In the genomic region with DNA sequence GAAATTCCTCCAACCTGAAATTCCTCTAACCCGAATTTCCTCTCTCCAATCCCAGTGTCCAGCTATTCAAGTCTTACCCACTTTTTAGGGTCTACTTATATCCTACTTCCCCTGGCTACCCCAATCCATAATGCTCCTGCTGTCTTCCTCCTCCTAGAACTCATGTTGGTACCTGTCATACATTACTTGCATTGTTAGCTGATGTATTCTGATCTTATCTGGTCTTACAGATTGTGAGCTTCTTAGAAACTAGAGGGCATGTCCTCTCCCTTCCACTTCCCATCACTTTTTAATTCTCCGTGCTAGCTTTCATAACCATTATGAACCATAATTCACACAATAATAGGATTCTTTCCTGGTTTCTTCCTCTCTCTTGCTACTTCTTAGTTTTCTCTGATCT, we compare ENCODE assay signal across 23 cellular contexts.
DNase-seq lines count a peak whose midpoint lies in the region; ATAC-seq and TF ChIP-seq lines count a peak whose summit lies in the region.
"Had no signal": no experiment of that assay in that cellular context is flagged by ENCODE, and none has a peak within 500 bp of the region (broad histone marks: within the 10 kb centered on the region; RNA-seq: fewer than 3 reads in every experiment).

No MANE protein-coding gene starts in this region.

- H3K27me3 ChIP-seq in mesendoderm (ENCODE audit: insufficient read depth, low read length, poor library complexity) = no peaks in the 10 kb centered on the region
- H3K27me3 ChIP-seq in GM23248 (replicated peaks; ENCODE audit: insufficient read depth) = no peaks in the 10 kb centered on the region
- H3K27me3 ChIP-seq: esophagus muscularis mucosa, gastrocnemius medialis had no signal

- H3K27me3 Mint-ChIP-seq in stimulated activated naive CD8-positive, alpha-beta T cell treated with anti-CD3 and anti-CD28 coated beads, Interleukin-15, Interleukin-2, amounts not matched to agents 100 ng/mL and 50 ng/mL, for 24 hours = no peaks in the 10 kb centered on the region
- H3K27me3 Mint-ChIP-seq: memory B cell had no signal

- peak overlapping the region; percentile 21 for H2BK120ac ChIP-seq in mesendoderm (ENCODE audit: low read depth, low read length)

- H3K4me1 ChIP-seq in OCI-LY7 (ENCODE audit: insufficient read depth, low read length, poor library complexity, severe bottlenecking) (peaks cover 39% of the 10 kb centered on the region), mesendoderm (ENCODE audit: control insufficient read depth, low read depth, low read length) (peaks cover 17% of the 10 kb centered on the region), GM23248 (ENCODE audit: insufficient read depth) (peaks cover 22% of the 10 kb centered on the region)
- H3K4me1 ChIP-seq: gastrocnemius medialis had no signal

- no peaks in the 10 kb centered on the region for H3K9me3 Mint-ChIP-seq in stimulated activated naive CD8-positive, alpha-beta T cell treated with anti-CD3 and anti-CD28 coated beads, Interleukin-15, Interleukin-2, amounts not matched to agents 100 ng/mL and 50 ng/mL, for 24 hours
- H3K9me3 Mint-ChIP-seq: memory B cell had no signal

- no peaks in the 10 kb centered on the region; the same call in 1 of the 2 replicates for H3K36me3 ChIP-seq in OCI-LY7 (ENCODE audit: insufficient read depth, low read length)
- H3K36me3 ChIP-seq in mesendoderm (ENCODE audit: control insufficient read depth, insufficient read depth, low read length) = no peaks in the 10 kb centered on the region
- no peaks in the 10 kb centered on the region for H3K36me3 ChIP-seq in GM23248 (ENCODE audit: low read depth)
- H3K36me3 ChIP-seq: esophagus muscularis mucosa, gastrocnemius medialis, thoracic aorta had no signal

- no peaks in the 10 kb centered on the region for H4K20me1 ChIP-seq in OCI-LY7 (ENCODE audit: insufficient read depth, low read length)
- no peaks in the 10 kb centered on the region for H4K20me1 ChIP-seq in GM23248 (ENCODE audit: insufficient read depth)

- no peak for ATAC-seq in stimulated activated naive CD8-positive, alpha-beta T cell treated with anti-CD3 and anti-CD28 coated beads, Interleukin-15, Interleukin-2, amounts not matched to agents 100 U/mL and 50 U/mL, for 24 hours
- no peak for ATAC-seq in GM21360 (IDR thresholded peaks at IDR 0.05; ENCODE audit: unreplicated experiment)
- ATAC-seq: gastrocnemius medialis, left colon had no signal

- no peak overlapping the region for H3K4me3 ChIP-seq in OCI-LY7 (ENCODE audit: low read depth, low read length, poor library complexity, severe bottlenecking)
- H3K4me3 ChIP-seq in mesendoderm (ENCODE audit: low read length) = no peak overlapping the region
- no peak overlapping the region for H3K4me3 ChIP-seq in GM23248
- H3K4me3 ChIP-seq: coronary artery, esophagus muscularis mucosa, gastrocnemius medialis, thoracic aorta had no signal

- intact Hi-C loops in OCI-LY7 (cut with micrococcal nuclease; ENCODE audit: unreplicated experiment) = loop anchor here (5.0 to 10.0 kb wide), 2 partner anchors 133 to 290 kb away; no protein-coding TSS in a partner anchor

- in situ Hi-C loops in GM23248 (cut with MboI) = no loop called here

- no peak overlapping the region for H3K4ac ChIP-seq in mesendoderm (ENCODE audit: low read depth, low read length)

- H3K9me2 ChIP-seq in OCI-LY7 (ENCODE audit: insufficient read depth, low read length) = no peaks in the 10 kb centered on the region
- no peaks in the 10 kb centered on the region for H3K9me2 ChIP-seq in GM23248 (ENCODE audit: insufficient read depth)

- H3K79me1 ChIP-seq in mesendoderm (ENCODE audit: low read length) = no peaks in the 10 kb centered on the region

- POLR2A ChIA-PET in OCI-LY7 (lab: Charles Lee) = interaction anchor here (0.5 kb wide), 1 partner anchor 175 kb away, joined by 3 read pairs; no protein-coding TSS in a partner anchor

- no peak overlapping the region for H3K4me3 Mint-ChIP-seq in stimulated activated naive CD8-positive, alpha-beta T cell treated with anti-CD3 and anti-CD28 coated beads, Interleukin-15, Interleukin-2, amounts not matched to agents 100 ng/mL and 50 ng/mL, for 24 hours
- H3K4me3 Mint-ChIP-seq: memory B cell had no signal

- no peak overlapping the region for H4K8ac ChIP-seq in mesendoderm (ENCODE audit: low read depth, low read length)

- H3K56ac ChIP-seq in mesendoderm (ENCODE audit: low read length) = no peak overlapping the region

- TF ChIP-seq CTCF in OCI-LY7 (conservative IDR thresholded peaks at IDR 0.05; ENCODE audit: low read length) = no peak

- no peak overlapping the region for H2AK5ac ChIP-seq in mesendoderm (ENCODE audit: low read length)

- H3K9ac ChIP-seq in mesendoderm (ENCODE audit: low read length) (no peak overlapping the region), GM23248 (no peak overlapping the region)

- peaks cover 39% of the 10 kb centered on the region for H3K4me1 Mint-ChIP-seq in stimulated activated naive CD8-positive, alpha-beta T cell treated with anti-CD3 and anti-CD28 coated beads, Interleukin-15, Interleukin-2, amounts not matched to agents 100 ng/mL and 50 ng/mL, for 24 hours (ENCODE audit: low read depth)

- H2AFZ ChIP-seq in OCI-LY7 (ENCODE audit: low read length) = no peak overlapping the region
- no peak overlapping the region for H2AFZ ChIP-seq in GM23248

- H3K27ac Mint-ChIP-seq in stimulated activated naive CD8-positive, alpha-beta T cell treated with anti-CD3 and anti-CD28 coated beads, Interleukin-15, Interleukin-2, amounts not matched to agents 100 ng/mL and 50 ng/mL, for 24 hours = peak overlapping the region; percentile 77
- H3K27ac Mint-ChIP-seq: memory B cell had no signal

- no peaks in the 10 kb centered on the region for H3K36me3 Mint-ChIP-seq in stimulated activated naive CD8-positive, alpha-beta T cell treated with anti-CD3 and anti-CD28 coated beads, Interleukin-15, Interleukin-2, amounts not matched to agents 100 ng/mL and 50 ng/mL, for 24 hours (ENCODE audit: low read depth)
- H3K36me3 Mint-ChIP-seq: memory B cell had no signal

- H3K23ac ChIP-seq in mesendoderm (ENCODE audit: low read length) = no peak overlapping the region

- H3K18ac ChIP-seq in mesendoderm (ENCODE audit: low read length) = peak overlapping the region; percentile 45

- H3K4me2 ChIP-seq in OCI-LY7 (ENCODE audit: low read length) = peak overlapping the region; percentile 30
- no peak overlapping the region for H3K4me2 ChIP-seq in mesendoderm (ENCODE audit: low read length)
- no peak overlapping the region for H3K4me2 ChIP-seq in GM23248 (ENCODE audit: unreplicated experiment)

- DNase-seq in stimulated activated naive CD8-positive, alpha-beta T cell treated with anti-CD3 and anti-CD28 coated beads, Interleukin-15, Interleukin-2, amounts not matched to agents 100 U/mL and 50 U/mL, for 24 hours = no peak
- DNase-seq in OCI-LY7 (ENCODE audit: low spot score) = no peak
- DNase-seq in mesendoderm = no peak
- DNase-seq in activated CD8-positive, alpha-beta memory T cell treated with anti-CD3 and anti-CD28 coated beads, Interleukin-2, amount 50 U/mL, for 48 hours = no peak
- no peak for DNase-seq in GM23248
- DNase-seq: activated CD8-positive, alpha-beta memory T cell treated with anti-CD3 and anti-CD28 coated beads for 24 hours; activated naive CD4-positive, alpha-beta T cell treated with Interleukin-2 at 50 U/mL for 16 hours; activated T-cell treated with anti-CD3 and anti-CD28 coated beads, Interleukin-2, amount 50 U/mL, for 1 hour; amygdala; C1 segment of cervical spinal cord; gastrocnemius medialis; left colon; NCI-H1417 treated with DMSO at 0.1 percent for 48 hours; NCI-H2081; NCI-H2227 treated with DMSO at 0.1 percent for 48 hours; stimulated activated naive CD4-positive, alpha-beta T cell; SW 1271 had no signal

- no peaks in the 10 kb centered on the region for H3K9me3 ChIP-seq in OCI-LY7 (ENCODE audit: low read length)
- no peaks in the 10 kb centered on the region for H3K9me3 ChIP-seq in GM23248 (ENCODE audit: low read depth)
- H3K9me3 ChIP-seq: esophagus muscularis mucosa, gastrocnemius medialis, thoracic aorta had no signal

- H3K79me2 ChIP-seq in OCI-LY7 (ENCODE audit: insufficient read depth, low read depth, low read length) (no peaks in the 10 kb centered on the region), mesendoderm (ENCODE audit: control insufficient read depth, insufficient read depth, low read length) (no peaks in the 10 kb centered on the region), GM23248 (ENCODE audit: insufficient read depth) (no peaks in the 10 kb centered on the region)

- H2BK5ac ChIP-seq in mesendoderm (ENCODE audit: low read length) = no peak overlapping the region

- no peak overlapping the region for H2BK15ac ChIP-seq in mesendoderm (replicated peaks; ENCODE audit: low read depth)

- BruUV-seq in OCI-LY7 (replicated peaks; lab: Mats Ljungman, UMichigan) = no TSS peak

- peaks cover 44% of the 10 kb centered on the region for H3F3A ChIP-seq in GM23248 (ENCODE audit: insufficient read depth)

- no CpG with 5 or more reads among the region's 2 CpGs for WGBS in mesendoderm (ENCODE audit: extremely low coverage, insufficient coverage, low lambda C conversion rate)
- 67 to 72% methylated on average over 2 of the region's 2 CpGs for WGBS in GM23248 (ENCODE audit: low coverage in 1 of 2, low lambda C conversion rate in 2 of 2, missing lambda C conversion rate in 2 of 2), 2 experiments

- H3K27ac ChIP-seq in OCI-LY7 (ENCODE audit: low read depth, low read length, poor library complexity, severe bottlenecking) = no peak overlapping the region
- no peak overlapping the region for H3K27ac ChIP-seq in mesendoderm (ENCODE audit: low read depth, low read length)
- H3K27ac ChIP-seq in GM23248 = no peak overlapping the region
- H3K27ac ChIP-seq: coronary artery, gastrocnemius medialis, thoracic aorta had no signal

- CTCF ChIA-PET in OCI-LY7 (lab: Charles Lee; ENCODE audit: unreplicated experiment) = no interaction called here

- H4K5ac ChIP-seq in mesendoderm (ENCODE audit: low read length) = no peak overlapping the region
